ENCODE assay signal across 20 cellular contexts in genomic region chr13:103471896-103472295, GRCh38.
"Had no signal": no experiment of that assay in that cellular context is flagged by ENCODE, and none has a peak within 500 bp of the region (broad histone marks: within the 10 kb centered on the region; RNA-seq: fewer than 3 reads in every experiment).

No MANE protein-coding gene starts in this region.

- H3K36me3 ChIP-seq: colonic mucosa, esophagus squamous epithelium, left lung, right atrium auricular region, tibial artery had no signal

- H3K27me3 Mint-ChIP-seq: activated B cell treated with CpG ODN at 0.5 μM for 24 hours; activated naive CD8-positive, alpha-beta T cell treated with anti-CD3 and anti-CD28 coated beads for 36 hours; brain; naive thymus-derived CD4-positive, alpha-beta T cell had no signal

- DNase-seq: activated B cell treated with CpG ODN at 0.5 μM for 24 hours; activated naive CD8-positive, alpha-beta T cell treated with anti-CD3 and anti-CD28 coated beads for 36 hours; amygdala; central memory CD4-positive, alpha-beta T cell; colonic mucosa; esophagus squamous epithelium; glutamatergic neuron; left lung; mucosa of descending colon; naive thymus-derived CD4-positive, alpha-beta T cell; nucleus accumbens; posterior cingulate gyrus; stimulated activated CD4-positive, alpha-beta T cell treated with anti-CD3 and anti-CD28 coated beads, Interleukin-15, amount 100 ng/mL, for 24 hours; stimulated activated CD4-positive, alpha-beta T cell treated with anti-CD3 and anti-CD28 coated beads, Interleukin-4, amount 100 ng/mL, for 24 hours; stimulated activated naive CD4-positive, alpha-beta T cell; T-helper 2 cell; tibial artery had no signal

- H3K9me3 Mint-ChIP-seq: brain had no signal

- ATAC-seq: left lung; mucosa of descending colon; naive thymus-derived CD4-positive, alpha-beta T cell had no signal

- H3K27ac ChIP-seq: colonic mucosa, esophagus squamous epithelium, left lung, right atrium auricular region, tibial artery had no signal

- H3K4me1 ChIP-seq: colonic mucosa, esophagus squamous epithelium, left lung, right atrium auricular region, tibial artery had no signal

- H3K4me3 ChIP-seq: colonic mucosa, esophagus squamous epithelium, left lung, mucosa of descending colon, right atrium auricular region, tibial artery had no signal

- H3K9me3 ChIP-seq: colonic mucosa, esophagus squamous epithelium, left lung, mucosa of descending colon, right atrium auricular region, tibial artery had no signal

- H3K4me3 Mint-ChIP-seq: activated B cell treated with CpG ODN at 0.5 μM for 24 hours; activated naive CD8-positive, alpha-beta T cell treated with anti-CD3 and anti-CD28 coated beads for 36 hours; activated T-helper 1 cell treated with anti-CD3 and anti-CD28 coated beads, Interleukin-12 subunit alpha, Interleukin-12 subunit beta, Interleukin-2, Interleukin-4 antibody, amounts not matched to agents 30 ng/mL and 10 ng/mL and 1 ng/mL, durations not matched to agents 14 hours and 24 hours and 36 hours; brain; naive thymus-derived CD4-positive, alpha-beta T cell had no signal

- H3K4me1 Mint-ChIP-seq: activated B cell treated with CpG ODN at 0.5 μM for 24 hours; activated naive CD8-positive, alpha-beta T cell treated with anti-CD3 and anti-CD28 coated beads for 36 hours; brain; naive thymus-derived CD4-positive, alpha-beta T cell had no signal

- H3K27me3 ChIP-seq: colonic mucosa, esophagus squamous epithelium, left lung, right atrium auricular region, tibial artery had no signal

- H3K36me3 Mint-ChIP-seq: activated naive CD8-positive, alpha-beta T cell treated with anti-CD3 and anti-CD28 coated beads for 36 hours; brain; naive thymus-derived CD4-positive, alpha-beta T cell had no signal

- H3K27ac Mint-ChIP-seq: activated B cell treated with CpG ODN at 0.5 μM for 24 hours; activated naive CD8-positive, alpha-beta T cell treated with anti-CD3 and anti-CD28 coated beads for 36 hours; activated T-helper 1 cell treated with anti-CD3 and anti-CD28 coated beads, Interleukin-12 subunit alpha, Interleukin-12 subunit beta, Interleukin-2, Interleukin-4 antibody, amounts not matched to agents 30 ng/mL and 10 ng/mL and 1 ng/mL, durations not matched to agents 14 hours and 24 hours and 36 hours; brain; naive thymus-derived CD4-positive, alpha-beta T cell had no signal
